20 cellular contexts compared by ENCODE assay signal in genomic region chr6:113343940-113344339, GRCh38.
"Had no signal": no experiment of that assay in that cellular context is flagged by ENCODE, and none has a peak within 500 bp of the region (broad histone marks: within the 10 kb centered on the region; RNA-seq: fewer than 3 reads in every experiment).

No MANE protein-coding gene starts in this region.

- H3K9me3 Mint-ChIP-seq: effector memory CD8-positive, alpha-beta T cell; stimulated activated naive B cell treated with anti-CD40 and anti-IgM and Interleukin-4, amounts not matched to agents 10 μg/mL and 1 μg/mL and 100 μg/mL, for 72 hours; stimulated activated naive CD8-positive, alpha-beta T cell treated with anti-CD3 and anti-CD28 coated beads, Interleukin-15, amount 100 ng/mL, for 72 hours had no signal

- H3K27me3 Mint-ChIP-seq: effector memory CD8-positive, alpha-beta T cell; stimulated activated naive CD8-positive, alpha-beta T cell treated with anti-CD3 and anti-CD28 coated beads, Interleukin-15, amount 100 ng/mL, for 72 hours had no signal

- H3K36me3 ChIP-seq: esophagus muscularis mucosa, gastrocnemius medialis, heart right ventricle, left ventricle myocardium inferior, ovary, right atrium auricular region, sigmoid colon, tibial nerve had no signal

- H3K4me1 ChIP-seq: esophagus muscularis mucosa, gastrocnemius medialis, heart right ventricle, left ventricle myocardium inferior, right atrium auricular region, sigmoid colon, testis, tibial nerve had no signal

- H3K27ac Mint-ChIP-seq: effector memory CD8-positive, alpha-beta T cell; naive thymus-derived CD4-positive, alpha-beta T cell; stimulated activated naive B cell treated with anti-CD40 and anti-IgM and Interleukin-4, amounts not matched to agents 10 μg/mL and 1 μg/mL and 100 μg/mL, for 72 hours; stimulated activated naive CD8-positive, alpha-beta T cell treated with anti-CD3 and anti-CD28 coated beads, Interleukin-15, amount 100 ng/mL, for 72 hours had no signal

- H3K36me3 Mint-ChIP-seq: naive thymus-derived CD4-positive, alpha-beta T cell; stimulated activated naive B cell treated with anti-CD40 and anti-IgM and Interleukin-4, amounts not matched to agents 10 μg/mL and 1 μg/mL and 100 μg/mL, for 72 hours had no signal

- H3K4me1 Mint-ChIP-seq: naive thymus-derived CD4-positive, alpha-beta T cell; stimulated activated naive B cell treated with anti-CD40 and anti-IgM and Interleukin-4, amounts not matched to agents 10 μg/mL and 1 μg/mL and 100 μg/mL, for 72 hours; stimulated activated naive CD8-positive, alpha-beta T cell treated with anti-CD3 and anti-CD28 coated beads, Interleukin-15, amount 100 ng/mL, for 72 hours had no signal

- H3K4me3 ChIP-seq: esophagus muscularis mucosa, gastrocnemius medialis, heart right ventricle, left ventricle myocardium inferior, lung, ovary, right atrium auricular region, sigmoid colon, skin epidermis, testis, tibial nerve had no signal

- DNase-seq: effector memory CD8-positive, alpha-beta T cell; gastrocnemius medialis; heart right ventricle; kidney; left cardiac atrium; left ventricle myocardium inferior; naive thymus-derived CD4-positive, alpha-beta T cell; ovary; sigmoid colon; stimulated activated CD4-positive, alpha-beta T cell treated with anti-CD3 and anti-CD28 coated beads, Interleukin-2, amount 100 ng/mL, for 24 hours; stimulated activated CD4-positive, alpha-beta T cell treated with anti-CD3 and anti-CD28 coated beads, Interleukin-4, amount 100 ng/mL, for 4 hours; stimulated activated naive B cell treated with anti-CD40 and anti-IgM and Interleukin-4, amounts not matched to agents 10 μg/mL and 1 μg/mL and 100 μg/mL, for 72 hours; stimulated activated naive CD8-positive, alpha-beta T cell treated with anti-CD3 and anti-CD28 coated beads, Interleukin-15, amount 100 ng/mL, for 72 hours; testis had no signal

- ATAC-seq: effector memory CD8-positive, alpha-beta T cell; gastrocnemius medialis; heart right ventricle; left cardiac atrium; naive thymus-derived CD4-positive, alpha-beta T cell; stimulated activated naive B cell treated with anti-CD40 and anti-IgM and Interleukin-4, amounts not matched to agents 10 μg/mL and 1 μg/mL and 100 μg/mL, for 72 hours; stimulated activated naive CD8-positive, alpha-beta T cell treated with anti-CD3 and anti-CD28 coated beads, Interleukin-15, amount 100 ng/mL, for 72 hours had no signal

- H3K27me3 ChIP-seq: esophagus muscularis mucosa, gastrocnemius medialis, heart right ventricle, ovary, right atrium auricular region, sigmoid colon, testis, tibial nerve had no signal

- H3K27ac ChIP-seq: epithelial cell of prostate, esophagus muscularis mucosa, gastrocnemius medialis, heart right ventricle, left ventricle myocardium inferior, ovary, right atrium auricular region, sigmoid colon, skin epidermis, testis, tibial nerve had no signal

- H3K4me3 Mint-ChIP-seq: effector memory CD8-positive, alpha-beta T cell; naive thymus-derived CD4-positive, alpha-beta T cell; stimulated activated naive B cell treated with anti-CD40 and anti-IgM and Interleukin-4, amounts not matched to agents 10 μg/mL and 1 μg/mL and 100 μg/mL, for 72 hours; stimulated activated naive CD8-positive, alpha-beta T cell treated with anti-CD3 and anti-CD28 coated beads, Interleukin-15, amount 100 ng/mL, for 72 hours had no signal

- H3K9me3 ChIP-seq: esophagus muscularis mucosa, gastrocnemius medialis, heart right ventricle, left ventricle myocardium inferior, ovary, right atrium auricular region, sigmoid colon, testis, tibial nerve had no signal
